In the genomic region with DNA sequence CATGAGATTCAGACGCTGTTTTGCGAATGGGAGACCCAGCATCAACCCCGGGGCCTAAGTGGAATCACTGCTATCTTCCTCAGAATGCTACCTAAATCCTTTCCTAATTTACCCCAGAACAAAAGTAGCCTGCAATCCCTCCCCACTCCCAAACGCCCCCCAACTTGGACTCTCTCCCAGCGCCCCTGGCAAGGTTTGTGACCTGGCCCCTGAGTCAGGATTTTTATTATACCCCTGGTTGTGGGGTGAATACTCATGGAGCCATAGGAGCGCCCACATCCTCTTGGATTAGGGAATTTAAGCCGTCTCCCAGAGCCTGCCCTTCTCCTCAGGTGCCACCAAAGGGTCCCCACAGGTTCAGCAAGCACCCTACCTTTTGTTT, we compare ENCODE assay signal across 8 cellular contexts. TPM values are rescaled to one million over a fixed set of nuclear protein-coding genes. Genes with fewer than 3 reads are reported as not detected.
DNase-seq lines count a peak whose midpoint lies in the region; ATAC-seq, FAIRE-seq and TF ChIP-seq lines count a peak whose summit lies in the region.

No MANE protein-coding gene starts in this region.

- peak overlapping the region; percentile 36 for H4K91ac ChIP-seq in mesenchymal stem cell (ENCODE audit: low read length)

- ATAC-seq in heart right ventricle = no peak
- no peak for ATAC-seq in left ventricle myocardium superior
- ATAC-seq in K562 = no peak
- ATAC-seq in GM18517 (IDR thresholded peaks at IDR 0.05; ENCODE audit: unreplicated experiment) = no peak
- no peak for ATAC-seq in GM21529 (IDR thresholded peaks at IDR 0.05; ENCODE audit: unreplicated experiment)
- no peak for ATAC-seq in GM18502 (IDR thresholded peaks at IDR 0.05; ENCODE audit: poor library complexity, unreplicated experiment)

- peaks cover 19% of the 10 kb centered on the region for H3K79me1 ChIP-seq in mesenchymal stem cell (replicated peaks; ENCODE audit: low read length, poor library complexity, severe bottlenecking)

- intact Hi-C loops in heart right ventricle (cut with DNase I) (loop anchor here in 1 of 10 donors (2.0 kb wide), 1 partner anchor 36 kb away; the partner anchor contains the start of gene SMARCC2), left ventricle myocardium superior (cut with micrococcal nuclease) (no loop called here), K562 (cut with micrococcal nuclease) (no loop called here)

- no peak for TF ChIP-seq POLR2A in K562 (conservative IDR thresholded peaks at IDR 0.05)

- TF ChIP-seq CTCF in heart right ventricle (IDR thresholded peaks at IDR 0.05) (no peak), K562 (IDR thresholded peaks at IDR 0.05 in 2 of 3, conservative IDR thresholded peaks at IDR 0.05 in 1 of 3; ENCODE audit: insufficient read depth in 2 of 3, low read depth in 1 of 3, low read length in 3 of 3) (no peak)

- peak overlapping the region in 1 of 2 experiments; percentile 2 for H3K4ac ChIP-seq in mesenchymal stem cell (ENCODE audit: low read depth in 1 of 2, low read length in 2 of 2)

- BruUV-seq in K562 (replicated peaks; lab: Mats Ljungman, UMichigan) = TSS peak; percentile 80

- no peak for FAIRE-seq in K562 (lab: Jason Lieb, UNC)

- POLR2A ChIA-PET in K562 (lab: Yijun Ruan, JAX) = interaction anchor here (0.6 to 2.6 kb wide), 3 partner anchors 10 to 470 kb away, joined by 4 to 10 read pairs (median 8); no protein-coding TSS in a partner anchor

- H3K18ac ChIP-seq in mesenchymal stem cell (ENCODE audit: low read depth in 1 of 2, low read length in 2 of 2) = peak overlapping the region; percentile 49 to 64

- H3K9me3 ChIP-seq in heart right ventricle (no peaks in the 10 kb centered on the region), K562 (replicated peaks; ENCODE audit: control insufficient read depth, insufficient read depth, low read depth, low read length) (no peaks in the 10 kb centered on the region), mesenchymal stem cell (ENCODE audit: control insufficient read depth, low read length) (no peaks in the 10 kb centered on the region)

- no peak overlapping the region for H2BK120ac ChIP-seq in mesenchymal stem cell (ENCODE audit: low read depth, low read length)

- H2BK12ac ChIP-seq in mesenchymal stem cell (ENCODE audit: low read length in 2 of 2) = no peak overlapping the region

- in situ Hi-C loops in K562 (cut with MboI) = no loop called here

- no peak for DNase-seq in heart right ventricle
- no peak for DNase-seq in left ventricle myocardium superior
- no peak for DNase-seq in K562 (ENCODE audit: extremely low read depth in 1 of 4, low spot score in 3 of 4)
- DNase-seq in mesenchymal stem cell = no peak

- H3K4me3 ChIP-seq in heart right ventricle = peak overlapping the region in 9 of 10 donors; percentile 52 to 85 (median 70)
- peak overlapping the region; percentile 55 for H3K4me3 ChIP-seq in K562
- peak overlapping the region; percentile 54 to 93 for H3K4me3 ChIP-seq in mesenchymal stem cell (ENCODE audit: insufficient read depth in 1 of 2, low read depth in 1 of 2, low read length in 2 of 2)
- peak overlapping the region; percentile 52 for H3K4me3 ChIP-seq in urinary bladder (ENCODE audit: low read depth, low read length)

- peaks cover 32% of the 10 kb centered on the region for H3K79me2 ChIP-seq in K562 (ENCODE audit: control insufficient read depth, insufficient read depth, low read length)

- no peak overlapping the region for H2BK15ac ChIP-seq in mesenchymal stem cell (ENCODE audit: low read depth, poor library complexity, severe bottlenecking)

- H2AFZ ChIP-seq in K562 (ENCODE audit: low read depth, low read length) = peak overlapping the region; percentile 89
- no peak overlapping the region for H2AFZ ChIP-seq in mesenchymal stem cell (ENCODE audit: low read depth, low read length)

- peak overlapping the region; percentile 79 for H2AK5ac ChIP-seq in mesenchymal stem cell (ENCODE audit: low read length, severe bottlenecking)

- H4K8ac ChIP-seq in mesenchymal stem cell (ENCODE audit: low read length) = peak overlapping the region; percentile 76

- TF ChIP-seq RAD21 in K562 (CRISPR knock-in tag; conservative IDR thresholded peaks at IDR 0.05 in 1 of 2, IDR thresholded peaks at IDR 0.05 in 1 of 2) = no peak

- 8 to 11% methylated on average over 7 of the region's 7 CpGs for WGBS in heart right ventricle, 2 donors
- WGBS in K562 (ENCODE audit: insufficient coverage, low coverage, missing lambda C conversion rate) = 0% methylated on average over 7 of the region's 7 CpGs
- WGBS in mesenchymal stem cell = 10% methylated on average over 7 of the region's 7 CpGs
- WGBS in urinary bladder = 7% methylated on average over 7 of the region's 7 CpGs

- peak overlapping the region; percentile 16 to 53 for H3K23ac ChIP-seq in mesenchymal stem cell (ENCODE audit: low read length in 2 of 2)

- H3K14ac ChIP-seq in mesenchymal stem cell (ENCODE audit: low read length in 2 of 2) = peak overlapping the region in 1 of 2 experiments; percentile 36

- peak overlapping the region in 9 of 10 donors; percentile 89 to 97 (median 93) for H3K27ac ChIP-seq in heart right ventricle
- peak overlapping the region; percentile 96 for H3K27ac ChIP-seq in K562 (ENCODE audit: extremely low read depth, low read depth, low read length)
- H3K27ac ChIP-seq in mesenchymal stem cell (ENCODE audit: low read length, poor library complexity, severe bottlenecking) = no peak overlapping the region
- no peak overlapping the region for H3K27ac ChIP-seq in urinary bladder (ENCODE audit: low read depth)

- no peaks in the 10 kb centered on the region for H3K27me3 ChIP-seq in heart right ventricle
- H3K27me3 ChIP-seq in K562 (ENCODE audit: control insufficient read depth in 2 of 2, insufficient read depth in 2 of 2, low read length in 2 of 2) = no peaks in the 10 kb centered on the region
- H3K27me3 ChIP-seq in mesenchymal stem cell (ENCODE audit: control insufficient read depth in 1 of 2, insufficient read depth in 1 of 2, low read length in 2 of 2) = no peaks in the 10 kb centered on the region

- H3K36me3 ChIP-seq in heart right ventricle = peaks cover 0 to 16% (median 0%) of the 10 kb centered on the region in 9 donors
- peaks cover 24% of the 10 kb centered on the region; the same call in 2 of the 3 replicates for H3K36me3 ChIP-seq in K562 (ENCODE audit: control insufficient read depth, insufficient read depth, low read length)
- peaks cover 16 to 19% of the 10 kb centered on the region in 2 experiments for H3K36me3 ChIP-seq in mesenchymal stem cell (ENCODE audit: control insufficient read depth in 1 of 2, insufficient read depth in 2 of 2, low read depth in 1 of 2, low read length in 2 of 2)
- H3K36me3 ChIP-seq in urinary bladder (ENCODE audit: insufficient read depth) = no peaks in the 10 kb centered on the region

- H4K20me1 ChIP-seq in K562 (replicated peaks; ENCODE audit: control insufficient read depth, insufficient read depth, low read length) = no peaks in the 10 kb centered on the region

- no peaks in the 10 kb centered on the region for H3K9me1 ChIP-seq in K562 (ENCODE audit: control insufficient read depth, insufficient read depth, low read length)

- no peak overlapping the region for H2BK5ac ChIP-seq in mesenchymal stem cell (ENCODE audit: low read depth, low read length, poor library complexity, severe bottlenecking)

- H3K4me2 ChIP-seq in K562 (ENCODE audit: insufficient read depth, low read length) (peak overlapping the region; percentile 91), mesenchymal stem cell (ENCODE audit: low read length, poor library complexity, severe bottlenecking) (peak overlapping the region; percentile 91)

- CTCF ChIA-PET in K562 (lab: Yijun Ruan, JAX; ENCODE audit: low intra/inter-chr PET ratio) = no interaction called here

- peak overlapping the region; percentile 88 to 91 for H3K9ac ChIP-seq in K562 (ENCODE audit: insufficient read depth in 1 of 2, low read depth in 2 of 2, low read length in 2 of 2)
- H3K9ac ChIP-seq in mesenchymal stem cell (ENCODE audit: low read length) = peak overlapping the region; percentile 98

- TF ChIP-seq EP300 in K562 (IDR thresholded peaks at IDR 0.05; ENCODE audit: low read length) = no peak

- peaks cover 6 to 40% (median 35%) of the 10 kb centered on the region in 9 donors for H3K4me1 ChIP-seq in heart right ventricle
- H3K4me1 ChIP-seq in K562 (replicated peaks in 1 of 2; ENCODE audit: control insufficient read depth in 2 of 2, insufficient read depth in 2 of 2, low read length in 2 of 2) = peaks cover 38 to 45% of the 10 kb centered on the region in 2 experiments; a peak in 4 of 5 replicates
- peaks cover 13% of the 10 kb centered on the region for H3K4me1 ChIP-seq in mesenchymal stem cell (ENCODE audit: control insufficient read depth, insufficient read depth, low read depth, low read length)
- H3K4me1 ChIP-seq in urinary bladder (ENCODE audit: insufficient read depth) = peaks cover 1% of the 10 kb centered on the region

RNA-seq across cellular contexts. Expression of gene MYL6B, which starts 0.4 kb away (rescaled TPM):
- total RNA-seq in heart right ventricle = 10 to 100 TPM; 39.8 to 61.9 (median 49.9) TPM
- polyA plus RNA-seq in heart right ventricle = 10 to 100 TPM; 31.9 to 64.0 TPM
- total RNA-seq in left ventricle myocardium superior = 41.4 TPM
- 35.1 and 55.9 TPM in 2 replicates for total RNA-seq in K562 (2011; cell fraction: chromatin; rRNA removed; ENCODE audit: low replicate concordance)
- total RNA-seq in K562 (2011; cell fraction: nucleolus; rRNA removed) = 41.3 and 44.7 TPM in 2 replicates
- total RNA-seq in K562 (2011; cell fraction: nucleoplasm; rRNA removed) = 39.9 and 49.7 TPM in 2 replicates
- total RNA-seq in K562 (2014; rRNA removed) = 67.3 and 70.7 TPM in 2 replicates
- 32.9 and 42.8 TPM in 2 replicates for total RNA-seq in K562 (2014; rRNA removed; fragmentation: Illumina TruSeq; extraction: Trizol)
- 65.2 and 69.4 TPM in 2 replicates for total RNA-seq in K562 (2015; rRNA removed; fragmentation: Illumina TruSeq; extraction: Trizol)
- total RNA-seq in K562 (2021) = 77.3 and 95.4 TPM in 2 replicates
- 65.7 and 66.5 TPM in 2 replicates for polyA plus RNA-seq in K562 (2011; rRNA removed)
- 64.6 and 71.6 TPM in 2 replicates for polyA plus RNA-seq in K562 (2011; cell fraction: cytosol; rRNA removed)
- 40.3 and 43.8 TPM in 2 replicates for polyA plus RNA-seq in K562 (2011; cell fraction: nucleus; rRNA removed)
- 67.7 and 86.1 TPM in 2 replicates for polyA plus RNA-seq in K562 (2012)
- polyA plus RNA-seq in K562 (2014; fragmentation: Illumina TruSeq; extraction: Trizol) = 55.7 and 65.2 TPM in 2 replicates
- 10 to 100 TPM; 48.2 to 68.6 TPM for polyA plus RNA-seq in K562 (2014; fragmentation: Nextera tagmentation; extraction: Ambion mirVana)
- 69.7 and 75.5 TPM in 2 replicates for polyA plus RNA-seq in K562 (2014; rRNA removed)
- 29.8 and 36.9 TPM in 2 replicates for polyA minus RNA-seq in K562 (2011; rRNA and poly(A)+ RNA removed)
- 14.5 and 23.7 TPM in 2 replicates for polyA minus RNA-seq in K562 (2011; cell fraction: cytosol; rRNA and poly(A)+ RNA removed)
- 14.0 and 19.5 TPM in 2 replicates for polyA minus RNA-seq in K562 (2011; cell fraction: nucleus; rRNA and poly(A)+ RNA removed)
- 106 TPM for polyA plus RNA-seq in mesenchymal stem cell (2013, experiment 1 of 2)
- polyA plus RNA-seq in mesenchymal stem cell (2013, experiment 2 of 2) = 106 TPM
- total RNA-seq in urinary bladder = 65.3 TPM
- 32.4 TPM for polyA plus RNA-seq in urinary bladder

RNA-seq across cellular contexts. Expression of gene MYL6, which starts 5.4 kb away (rescaled TPM):
- 1,000 to 10,000 TPM in 1 of 10 donors, 100 to 1,000 TPM in 9; 355 to 1,188 (median 413) TPM for total RNA-seq in heart right ventricle
- polyA plus RNA-seq in heart right ventricle = 1,000 to 10,000 TPM in 1 of 2 donors, 100 to 1,000 TPM in 1; 670 to 2,127 TPM
- total RNA-seq in left ventricle myocardium superior = 546 TPM
- 310 and 505 TPM in 2 replicates for total RNA-seq in K562 (2011; cell fraction: chromatin; rRNA removed; ENCODE audit: low replicate concordance)
- 376 and 393 TPM in 2 replicates for total RNA-seq in K562 (2011; cell fraction: nucleolus; rRNA removed)
- total RNA-seq in K562 (2011; cell fraction: nucleoplasm; rRNA removed) = 418 and 429 TPM in 2 replicates
- 732 and 768 TPM in 2 replicates for total RNA-seq in K562 (2014; rRNA removed)
- total RNA-seq in K562 (2014; rRNA removed; fragmentation: Illumina TruSeq; extraction: Trizol) = 816 and 934 TPM in 2 replicates
- 939 and 958 TPM in 2 replicates for total RNA-seq in K562 (2015; rRNA removed; fragmentation: Illumina TruSeq; extraction: Trizol)
- total RNA-seq in K562 (2021) = 535 and 557 TPM in 2 replicates
- polyA plus RNA-seq in K562 (2011; rRNA removed) = 1,427 and 1,548 TPM in 2 replicates
- polyA plus RNA-seq in K562 (2011; cell fraction: cytosol; rRNA removed) = 926 and 1,517 TPM in 2 replicates
- 539 and 809 TPM in 2 replicates for polyA plus RNA-seq in K562 (2011; cell fraction: nucleus; rRNA removed)
- 904 and 962 TPM in 2 replicates for polyA plus RNA-seq in K562 (2012)
- 745 and 824 TPM in 2 replicates for polyA plus RNA-seq in K562 (2014; fragmentation: Illumina TruSeq; extraction: Trizol)
- polyA plus RNA-seq in K562 (2014; fragmentation: Nextera tagmentation; extraction: Ambion mirVana) = 1,000 to 10,000 TPM; 1,377 to 1,664 TPM
- polyA plus RNA-seq in K562 (2014; rRNA removed) = 954 and 1,028 TPM in 2 replicates
- 374 and 408 TPM in 2 replicates for polyA minus RNA-seq in K562 (2011; rRNA and poly(A)+ RNA removed)
- polyA minus RNA-seq in K562 (2011; cell fraction: cytosol; rRNA and poly(A)+ RNA removed) = 157 and 158 TPM in 2 replicates
- 136 and 283 TPM in 2 replicates for polyA minus RNA-seq in K562 (2011; cell fraction: nucleus; rRNA and poly(A)+ RNA removed)
- 2,486 TPM for polyA plus RNA-seq in mesenchymal stem cell (2013, experiment 1 of 2)
- 2,523 TPM for polyA plus RNA-seq in mesenchymal stem cell (2013, experiment 2 of 2)
- total RNA-seq in urinary bladder = 2,133 TPM
- polyA plus RNA-seq in urinary bladder = 7,162 TPM

RNA-seq across cellular contexts. Expression of gene ESYT1, which starts 24.7 kb away (rescaled TPM):
- 10 to 100 TPM; 28.8 to 47.5 (median 31.9) TPM for total RNA-seq in heart right ventricle
- polyA plus RNA-seq in heart right ventricle = 10 to 100 TPM; 20.9 to 57.3 TPM
- 28.0 TPM for total RNA-seq in left ventricle myocardium superior
- 495 and 946 TPM in 2 replicates for total RNA-seq in K562 (2011; cell fraction: chromatin; rRNA removed; ENCODE audit: low replicate concordance)
- 651 and 665 TPM in 2 replicates for total RNA-seq in K562 (2011; cell fraction: nucleolus; rRNA removed)
- total RNA-seq in K562 (2011; cell fraction: nucleoplasm; rRNA removed) = 590 and 653 TPM in 2 replicates
- total RNA-seq in K562 (2014; rRNA removed) = 176 and 237 TPM in 2 replicates
- total RNA-seq in K562 (2014; rRNA removed; fragmentation: Illumina TruSeq; extraction: Trizol) = 113 and 132 TPM in 2 replicates
- 132 and 133 TPM in 2 replicates for total RNA-seq in K562 (2015; rRNA removed; fragmentation: Illumina TruSeq; extraction: Trizol)
- total RNA-seq in K562 (2021) = 237 and 251 TPM in 2 replicates
- polyA plus RNA-seq in K562 (2011; rRNA removed) = 164 and 228 TPM in 2 replicates
- 207 and 344 TPM in 2 replicates for polyA plus RNA-seq in K562 (2011; cell fraction: cytosol; rRNA removed)
- polyA plus RNA-seq in K562 (2011; cell fraction: nucleus; rRNA removed) = 429 and 469 TPM in 2 replicates
- polyA plus RNA-seq in K562 (2012) = 168 and 357 TPM in 2 replicates
- 396 and 420 TPM in 2 replicates for polyA plus RNA-seq in K562 (2014; fragmentation: Illumina TruSeq; extraction: Trizol)
- 100 to 1,000 TPM; 156 to 194 TPM for polyA plus RNA-seq in K562 (2014; fragmentation: Nextera tagmentation; extraction: Ambion mirVana)
- 146 and 160 TPM in 2 replicates for polyA plus RNA-seq in K562 (2014; rRNA removed)
- 245 and 274 TPM in 2 replicates for polyA minus RNA-seq in K562 (2011; rRNA and poly(A)+ RNA removed)
- 212 and 259 TPM in 2 replicates for polyA minus RNA-seq in K562 (2011; cell fraction: cytosol; rRNA and poly(A)+ RNA removed)
- 126 and 169 TPM in 2 replicates for polyA minus RNA-seq in K562 (2011; cell fraction: nucleus; rRNA and poly(A)+ RNA removed)
- polyA plus RNA-seq in mesenchymal stem cell (2013, experiment 1 of 2) = 63.4 TPM
- 57.8 TPM for polyA plus RNA-seq in mesenchymal stem cell (2013, experiment 2 of 2)
- total RNA-seq in urinary bladder = 85.1 TPM
- 116 TPM for polyA plus RNA-seq in urinary bladder

RNA-seq across cellular contexts. Expression of gene ZC3H10, which starts 34.7 kb away (rescaled TPM):
- total RNA-seq in heart right ventricle = 1 to 10 TPM; 3.6 to 5.8 (median 4.9) TPM
- 1 to 10 TPM; 2.1 to 3.4 TPM for polyA plus RNA-seq in heart right ventricle
- 5.5 TPM for total RNA-seq in left ventricle myocardium superior
- 9.2 and 15.6 TPM in 2 replicates for total RNA-seq in K562 (2011; cell fraction: chromatin; rRNA removed; ENCODE audit: low replicate concordance)
- 12.5 and 14.0 TPM in 2 replicates for total RNA-seq in K562 (2011; cell fraction: nucleolus; rRNA removed)
- total RNA-seq in K562 (2011; cell fraction: nucleoplasm; rRNA removed) = 16.0 and 23.7 TPM in 2 replicates
- 2.2 and 2.3 TPM in 2 replicates for total RNA-seq in K562 (2014; rRNA removed)
- total RNA-seq in K562 (2014; rRNA removed; fragmentation: Illumina TruSeq; extraction: Trizol) = 2.4 and 2.7 TPM in 2 replicates
- 3.0 and 3.8 TPM in 2 replicates for total RNA-seq in K562 (2015; rRNA removed; fragmentation: Illumina TruSeq; extraction: Trizol)
- total RNA-seq in K562 (2021) = 3.3 and 4.1 TPM in 2 replicates
- 1.0 and 1.1 TPM in 2 replicates for polyA plus RNA-seq in K562 (2011; rRNA removed)
- 1.1 and 1.5 TPM in 2 replicates for polyA plus RNA-seq in K562 (2011; cell fraction: cytosol; rRNA removed)
- 3.3 and 4.3 TPM in 2 replicates for polyA plus RNA-seq in K562 (2011; cell fraction: nucleus; rRNA removed)
- polyA plus RNA-seq in K562 (2012) = 1.9 and 2.8 TPM in 2 replicates
- polyA plus RNA-seq in K562 (2014; fragmentation: Illumina TruSeq; extraction: Trizol) = 1.6 and 1.9 TPM in 2 replicates
- polyA plus RNA-seq in K562 (2014; fragmentation: Nextera tagmentation; extraction: Ambion mirVana) = under 1 TPM; 0.31 to 0.46 TPM
- 1.4 and 1.7 TPM in 2 replicates for polyA plus RNA-seq in K562 (2014; rRNA removed)
- 5.3 and 6.2 TPM in 2 replicates for polyA minus RNA-seq in K562 (2011; rRNA and poly(A)+ RNA removed)
- 0.95 and 1.5 TPM in 2 replicates for polyA minus RNA-seq in K562 (2011; cell fraction: cytosol; rRNA and poly(A)+ RNA removed)
- polyA minus RNA-seq in K562 (2011; cell fraction: nucleus; rRNA and poly(A)+ RNA removed) = 9.2 and 17.8 TPM in 2 replicates
- 2.5 TPM for polyA plus RNA-seq in mesenchymal stem cell (2013, experiment 1 of 2)
- 2.4 TPM for polyA plus RNA-seq in mesenchymal stem cell (2013, experiment 2 of 2)
- total RNA-seq in urinary bladder = 4.6 TPM
- polyA plus RNA-seq in urinary bladder = 4.9 TPM

RNA-seq across cellular contexts. Expression of gene RPL41, which starts 36.3 kb away (rescaled TPM):
- total RNA-seq in heart right ventricle (1,000 to 10,000 TPM; 1,835 to 2,619 (median 2,004) TPM), left ventricle myocardium superior (1,980 TPM), K562 (2014; rRNA removed) (4,680 and 5,042 TPM in 2 replicates), K562 (2014; rRNA removed; fragmentation: Illumina TruSeq; extraction: Trizol) (4,828 and 4,834 TPM in 2 replicates), K562 (2015; rRNA removed; fragmentation: Illumina TruSeq; extraction: Trizol) (4,355 and 4,529 TPM in 2 replicates), K562 (2021) (3,403 and 3,805 TPM in 2 replicates), urinary bladder (2,071 TPM)
- polyA plus RNA-seq in heart right ventricle (1,000 to 10,000 TPM in 1 of 2 donors, 100 to 1,000 TPM in 1; 475 to 5,263 TPM), K562 (2011; rRNA removed) (9,327 and 10,494 TPM in 2 replicates), K562 (2014; fragmentation: Illumina TruSeq; extraction: Trizol) (5,551 and 5,604 TPM in 2 replicates), K562 (2014; fragmentation: Nextera tagmentation; extraction: Ambion mirVana) (over 10,000 TPM; 10,697 to 11,276 TPM), K562 (2014; rRNA removed) (6,115 and 7,868 TPM in 2 replicates), urinary bladder (5,547 TPM)
- total RNA-seq in K562 (2011; cell fraction: chromatin; rRNA removed; ENCODE audit: low replicate concordance) = 471 and 502 TPM in 2 replicates
- total RNA-seq in K562 (2011; cell fraction: nucleolus; rRNA removed) = 714 and 769 TPM in 2 replicates
- total RNA-seq in K562 (2011; cell fraction: nucleoplasm; rRNA removed) = 1,389 and 2,616 TPM in 2 replicates
- polyA plus RNA-seq in K562 (2011; cell fraction: cytosol; rRNA removed) = 7,179 and 13,806 TPM in 2 replicates
- polyA plus RNA-seq in K562 (2011; cell fraction: nucleus; rRNA removed) = 2,948 and 5,202 TPM in 2 replicates
- 7,782 and 11,481 TPM in 2 replicates for polyA plus RNA-seq in K562 (2012)
- polyA minus RNA-seq in K562 (2011; rRNA and poly(A)+ RNA removed) = 1,996 and 2,558 TPM in 2 replicates
- polyA minus RNA-seq in K562 (2011; cell fraction: cytosol; rRNA and poly(A)+ RNA removed) = 912 and 1,093 TPM in 2 replicates
- polyA minus RNA-seq in K562 (2011; cell fraction: nucleus; rRNA and poly(A)+ RNA removed) = 197 and 533 TPM in 2 replicates
- polyA plus RNA-seq in mesenchymal stem cell (2013, experiment 1 of 2) = 10,850 TPM
- 10,960 TPM for polyA plus RNA-seq in mesenchymal stem cell (2013, experiment 2 of 2)

Comparison
In these comparisons a context has a peak if more than half of its experiments do, and no peak if none do; other contexts are left out.
1. H3K27ac ChIP-seq: peak in heart right ventricle (9 of 10) and K562 (single experiment); none in mesenchymal stem cell (single experiment) and urinary bladder (single experiment).
2. Peak in every context shown above with its lines, with median percentiles within 50 percentile points of each other: H3K4me3 ChIP-seq.